Comparison of ENCODE assay signal across 1 cellular context in genomic region chr2:200306969-200307811, GRCh38.
A peak's percentile ranks its signal among the peaks of the same experiment; 100 is the strongest.
TF ChIP-seq lines count a peak whose summit lies in the region.

No MANE protein-coding gene starts in this region.

TF ChIP-seq in WTC11, 78 proteins besides CTCF, POLR2A, EP300 and RAD21 (continued from another document):
- TF ChIP-seq AFF4 (CRISPR knock-in tag; IDR thresholded peaks at IDR 0.05; ENCODE audit: borderline replicate concordance) (0 out of 2 replicates have a peak, but pooled peaks have one; percentile 24), MYBL2 (CRISPR knock-in tag; IDR thresholded peaks at IDR 0.05) (0 out of 2 replicates have a peak, but pooled peaks have one; percentile 21), ZNF121 (CRISPR knock-in tag; IDR thresholded peaks at IDR 0.05) (no peak), ARID4B (CRISPR knock-in tag; IDR thresholded peaks at IDR 0.05; ENCODE audit: borderline replicate concordance) (peak; percentile 52; the same call in 1 of the 2 replicates), ZNF532 (CRISPR knock-in tag; IDR thresholded peaks at IDR 0.05; ENCODE audit: borderline replicate concordance) (no peak), RELA (CRISPR knock-in tag; IDR thresholded peaks at IDR 0.05; ENCODE audit: borderline replicate concordance) (0 out of 2 replicates have a peak, but pooled peaks have one; percentile 63), JUN (CRISPR knock-in tag; IDR thresholded peaks at IDR 0.05) (peak; percentile 60; the same call in 1 of the 2 replicates), SP1 (CRISPR knock-in tag; conservative IDR thresholded peaks at IDR 0.05) (0 out of 2 replicates have a peak, but pooled peaks have one; percentile 35)
